Comparison of ENCODE assay signal across 26 cellular contexts in genomic region chr17:64300566-64300965, GRCh38.
"Had no signal": no experiment of that assay in that cellular context is flagged by ENCODE, and none has a peak within 500 bp of the region (broad histone marks: within the 10 kb centered on the region; RNA-seq: fewer than 3 reads in every experiment).

No MANE protein-coding gene starts in this region.

- H3K4me1 ChIP-seq: breast epithelium had no signal

- H3K4me1 Mint-ChIP-seq: activated CD4-positive, alpha-beta memory T cell treated with anti-CD3 and anti-CD28 coated beads, Interleukin-2, amount 10 ng/mL, durations not matched to agents 7 days and 5 days; activated naive CD8-positive, alpha-beta T cell treated with anti-CD3 and anti-CD28 coated beads, Interleukin-2, amount 10 ng/mL, durations not matched to agents 7 days and 5 days; T-cell had no signal

- H3K27ac ChIP-seq: adrenal gland, SJSA1 had no signal

- H3K9me3 Mint-ChIP-seq: activated CD4-positive, alpha-beta memory T cell treated with anti-CD3 and anti-CD28 coated beads, Interleukin-2, amount 10 ng/mL, durations not matched to agents 7 days and 5 days; activated naive CD8-positive, alpha-beta T cell treated with anti-CD3 and anti-CD28 coated beads, Interleukin-2, amount 10 ng/mL, durations not matched to agents 7 days and 5 days; activated T-cell treated with anti-CD3 and anti-CD28 coated beads, Interleukin-2, amount 50 U/mL, for 72 hours; activated T-helper 2 cell treated with anti-CD3 and anti-CD28 coated beads, Interferon-gamma antibody, Interleukin-2, Interleukin-4, amounts not matched to agents 10 μg/mL and 5 μg/mL and 100 μg/mL, durations not matched to agents 14 hours and 24 hours and 36 hours; T-cell had no signal

- DNase-seq: activated CD4-positive, alpha-beta memory T cell treated with anti-CD3 and anti-CD28 coated beads, Interleukin-2, amount 10 ng/mL, durations not matched to agents 7 days and 5 days; activated CD4-positive, alpha-beta T cell treated with anti-CD3 and anti-CD28 coated beads, Interleukin-2, amount 50 U/mL, for 1 hour; activated CD4-positive, CD25-positive, alpha-beta regulatory T cell; activated gamma-delta T cell treated with Interleukin-2 at 50 U/mL for 16 hours; activated naive CD4-positive, alpha-beta T cell treated with anti-CD3 and anti-CD28 coated beads, Interleukin-2, amount 50 U/mL, for 16 hours; activated naive CD8-positive, alpha-beta T cell treated with anti-CD3 and anti-CD28 coated beads, Interleukin-2, amount 10 ng/mL, durations not matched to agents 7 days and 5 days; activated T-cell treated with anti-CD3 and anti-CD28 coated beads for 4 hours; activated T-cell treated with anti-CD3 and anti-CD28 coated beads, Interleukin-2, amount 50 U/mL, for 72 hours; caudate nucleus; Karpas-422; MM.1S; NCI-H1694 treated with DMSO at 0.1 percent for 48 hours; NCI-H2029 treated with DMSO at 0.1 percent for 48 hours; NCI-H345; NCI-H510A; NCI-H526 treated with DMSO at 0.1 percent for 48 hours; NCI-H82; NK-92 treated with Interleukin-12 subunit alpha and Interleukin-12 subunit beta, amount 100 ng/mL, for 24 hours; SHP77; T-cell; T-helper 2 cell; T1000 had no signal

- H3K36me3 ChIP-seq: adrenal gland, breast epithelium, SJSA1 had no signal

- H3K4me3 Mint-ChIP-seq: activated CD4-positive, alpha-beta memory T cell treated with anti-CD3 and anti-CD28 coated beads, Interleukin-2, amount 10 ng/mL, durations not matched to agents 7 days and 5 days; activated naive CD8-positive, alpha-beta T cell treated with anti-CD3 and anti-CD28 coated beads, Interleukin-2, amount 10 ng/mL, durations not matched to agents 7 days and 5 days; activated T-cell treated with anti-CD3 and anti-CD28 coated beads, Interleukin-2, amount 50 U/mL, for 72 hours; T-cell had no signal

- H3K27ac Mint-ChIP-seq: activated CD4-positive, alpha-beta memory T cell treated with anti-CD3 and anti-CD28 coated beads, Interleukin-2, amount 10 ng/mL, durations not matched to agents 7 days and 5 days; activated naive CD8-positive, alpha-beta T cell treated with anti-CD3 and anti-CD28 coated beads, Interleukin-2, amount 10 ng/mL, durations not matched to agents 7 days and 5 days; activated T-cell treated with anti-CD3 and anti-CD28 coated beads, Interleukin-2, amount 50 U/mL, for 72 hours; activated T-helper 2 cell treated with anti-CD3 and anti-CD28 coated beads, Interferon-gamma antibody, Interleukin-2, Interleukin-4, amounts not matched to agents 10 μg/mL and 5 μg/mL and 100 μg/mL, durations not matched to agents 14 hours and 24 hours and 36 hours; T-cell had no signal

- H3K9me3 ChIP-seq: adrenal gland, breast epithelium, SJSA1 had no signal

- H3K36me3 Mint-ChIP-seq: activated naive CD8-positive, alpha-beta T cell treated with anti-CD3 and anti-CD28 coated beads, Interleukin-2, amount 10 ng/mL, durations not matched to agents 7 days and 5 days; T-cell had no signal

- H3K27me3 ChIP-seq: adrenal gland, breast epithelium had no signal

- H3K4me3 ChIP-seq: adrenal gland, breast epithelium, SJSA1 had no signal
